In the genomic region with DNA sequence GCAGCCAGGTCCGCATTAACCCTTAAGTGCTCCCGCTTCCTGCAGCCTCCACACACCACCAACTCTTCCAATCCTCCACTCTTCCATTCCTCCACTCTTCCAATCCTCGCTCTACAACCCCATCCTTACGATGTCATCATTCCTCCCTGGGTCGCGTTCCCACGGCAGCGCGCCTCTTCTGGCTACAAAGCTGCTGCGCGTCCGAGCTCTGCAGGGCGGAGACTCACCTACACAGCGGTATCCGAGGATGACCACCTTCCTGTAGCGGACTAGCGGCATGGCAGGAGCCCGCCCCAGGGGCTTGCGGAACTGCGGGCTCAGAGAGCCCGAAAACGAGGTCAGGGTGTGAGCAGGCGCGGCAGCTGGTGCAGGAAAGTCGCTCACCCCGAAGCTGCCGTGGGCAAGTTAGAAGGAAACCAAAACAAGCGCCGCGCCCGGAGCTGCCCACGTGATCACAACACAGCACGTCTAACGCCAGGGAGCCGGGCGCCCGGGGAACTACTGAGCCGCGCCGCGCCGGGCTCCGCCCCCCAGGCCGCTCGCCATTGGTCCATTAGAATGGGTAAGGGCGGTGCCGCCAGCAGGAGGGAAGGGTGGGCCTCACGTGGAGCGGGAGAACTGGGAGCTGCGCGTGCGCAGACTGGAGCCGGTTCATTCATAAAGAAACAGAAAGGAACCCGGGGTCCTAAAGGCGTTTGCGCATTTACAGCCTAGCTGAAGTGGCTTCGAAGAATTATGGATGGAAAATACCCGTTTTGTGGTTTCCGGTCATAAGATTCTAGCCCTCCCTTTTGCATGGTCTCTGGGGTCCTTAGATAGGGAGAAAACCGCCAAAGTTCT, we compare ENCODE assay signal across 7 cellular contexts. TPM values are rescaled to one million over a fixed set of nuclear protein-coding genes. Genes with fewer than 3 reads are reported as not detected.
DNase-seq lines count a peak whose midpoint lies in the region; ATAC-seq lines count a peak whose summit lies in the region.

A gene with protein sequence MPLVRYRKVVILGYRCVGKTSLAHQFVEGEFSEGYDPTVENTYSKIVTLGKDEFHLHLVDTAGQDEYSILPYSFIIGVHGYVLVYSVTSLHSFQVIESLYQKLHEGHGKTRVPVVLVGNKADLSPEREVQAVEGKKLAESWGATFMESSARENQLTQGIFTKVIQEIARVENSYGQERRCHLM (minus strand): TSS at position 473 of the 840 bp plus-strand sequence. CDS start 194 bp downstream, at position 279.

- no peak within 1 kb of the TSS for H3K27ac ChIP-seq in right cardiac atrium (ENCODE audit: low read length)

- peaks cover 23% of the 10 kb centered on the region for H3K4me1 Mint-ChIP-seq in T-helper 17 cell

- H3K27ac Mint-ChIP-seq in T-helper 17 cell = peak within 1 kb of the TSS; percentile 100

- intact Hi-C loops in right cardiac atrium (cut with DNase I) = loop anchor here in 2 of 4 donors (10.0 kb wide), 2 partner anchors 45 to 165 kb away; a partner anchor contains a TSS

- under 1% methylated on average over 60 of the region's 60 CpGs for WGBS in right cardiac atrium

- H3K4me1 ChIP-seq in right cardiac atrium (ENCODE audit: control insufficient read depth, insufficient read depth, low read length) = peaks cover 5% of the 10 kb centered on the region

- peaks cover 4% of the 10 kb centered on the region for H3K36me3 Mint-ChIP-seq in T-helper 17 cell (ENCODE audit: low read depth)

- peak within 1 kb of the TSS; percentile 61 for H3K4me3 ChIP-seq in right cardiac atrium (ENCODE audit: low read length)

- peak; percentile 98 to 99 for DNase-seq in NCI-H187 (lab: John Stamatoyannopoulos, UW)
- peak; percentile 95 to 99 (median 97) for DNase-seq in T-helper 17 cell
- peak; percentile 72 to 100 (median 95) for DNase-seq in anterior cingulate cortex (lab: John Stamatoyannopoulos, UW)
- peak; percentile 99 to 100 (median 99) for DNase-seq in right cardiac atrium
- DNase-seq in renal cortical epithelial cell (ENCODE audit: low read depth) = peak; percentile 85

- peak within 1 kb of the TSS; percentile 99 for H3K4me3 Mint-ChIP-seq in T-helper 17 cell

- no peaks in the 10 kb centered on the region for H3K27me3 ChIP-seq in right cardiac atrium (ENCODE audit: control insufficient read depth, insufficient read depth)

- H3K9me3 ChIP-seq in T-helper 17 cell (ENCODE audit: control insufficient read depth, low read length, poor library complexity, severe bottlenecking) = no peaks in the 10 kb centered on the region
- no peaks in the 10 kb centered on the region for H3K9me3 ChIP-seq in right cardiac atrium (ENCODE audit: control insufficient read depth, low read length)

- peak; percentile 99 for ATAC-seq in GM18502 (IDR thresholded peaks at IDR 0.05; ENCODE audit: poor library complexity, unreplicated experiment)
- peak; percentile 97 for ATAC-seq in HG02970 (IDR thresholded peaks at IDR 0.05; ENCODE audit: low FRiP score, unreplicated experiment)
- peak; percentile 99 for ATAC-seq in T-helper 17 cell
- ATAC-seq in right cardiac atrium = peak; percentile 100

- no peaks in the 10 kb centered on the region for H3K27me3 Mint-ChIP-seq in T-helper 17 cell

RNA-seq across cellular contexts. Expression of the gene that starts here (rescaled TPM):
- total RNA-seq in T-helper 17 cell (1 to 10 TPM; 7.9 to 8.1 TPM), right cardiac atrium (under 1 TPM in 2 of 4 donors, not detected in 2; 0.21 to 0.31 TPM), renal cortical epithelial cell (0.10 and 1.7 TPM in 2 replicates)
- polyA plus RNA-seq in right cardiac atrium = 0.59 TPM

Comparison
In these comparisons a context has a peak if more than half of its experiments do, and no peak if none do; other contexts are left out.
1. Peak in DNase-seq, ATAC-seq and H3K4me3 ChIP-seq in right cardiac atrium; RNA of the gene not detected or under 1 TPM.